ENCODE assay signal across 17 cellular contexts in the genomic region with DNA sequence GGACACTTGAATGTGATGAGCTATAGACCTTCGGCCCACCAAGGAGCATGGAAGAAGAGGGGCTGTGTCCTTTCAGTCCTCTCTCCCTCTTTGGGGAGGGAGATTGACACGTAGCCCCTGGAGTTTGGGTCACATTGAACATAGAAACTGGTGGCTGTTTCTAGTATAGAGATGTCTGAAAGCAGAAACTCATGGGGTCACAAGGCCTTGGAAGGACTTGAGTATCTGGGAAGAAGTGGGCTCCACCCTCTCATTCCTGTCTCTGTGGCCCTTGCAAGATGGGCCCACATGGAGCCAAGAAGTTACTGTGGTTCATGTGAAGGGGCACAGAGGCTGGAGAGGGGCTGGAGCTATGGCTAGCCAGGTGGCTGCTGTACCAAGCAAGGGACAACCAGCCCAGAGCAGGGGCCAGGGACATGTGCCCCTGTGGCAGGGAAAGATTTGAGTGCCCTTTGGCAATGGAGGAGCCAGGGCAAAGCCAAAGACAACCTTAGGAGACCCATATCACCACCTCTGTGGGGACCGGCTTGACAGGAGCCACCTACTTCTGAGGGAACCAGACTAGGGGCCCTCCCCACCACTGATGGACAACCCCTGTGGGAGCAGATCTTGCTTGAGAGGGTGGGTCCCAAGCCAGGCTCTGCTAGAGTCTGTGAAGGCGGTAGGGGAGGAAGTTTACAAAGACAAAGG. TPM values are rescaled to one million over a fixed set of nuclear protein-coding genes. Genes with fewer than 3 reads are reported as not detected.
DNase-seq lines count a peak whose midpoint lies in the region; ATAC-seq and TF ChIP-seq lines count a peak whose summit lies in the region.
"Had no signal": no experiment of that assay in that cellular context is flagged by ENCODE, and none has a peak within 500 bp of the region (broad histone marks: within the 10 kb centered on the region; RNA-seq: fewer than 3 reads in every experiment).

No MANE protein-coding gene starts in this region.

- no peaks in the 10 kb centered on the region for H3K79me2 ChIP-seq in fibroblast of lung (ENCODE audit: control insufficient read depth, insufficient read depth, low read length)

- H3K27ac ChIP-seq in right atrium auricular region (peak overlapping the region; percentile 87 to 95), fibroblast of lung (ENCODE audit: insufficient read depth, low read length) (peak overlapping the region; percentile 96), rectal smooth muscle tissue (ENCODE audit: low read depth, low read length) (peak overlapping the region; percentile 94), uterus (peak overlapping the region; percentile 84 to 97)
- H3K27ac ChIP-seq: VCaP had no signal

- no peaks in the 10 kb centered on the region for H3K36me3 ChIP-seq in right atrium auricular region
- no peaks in the 10 kb centered on the region for H3K36me3 ChIP-seq in fibroblast of lung (ENCODE audit: control insufficient read depth, insufficient read depth, low read length)
- H3K36me3 ChIP-seq in rectal smooth muscle tissue (ENCODE audit: control insufficient read depth, insufficient read depth, low read length) = no peaks in the 10 kb centered on the region
- no peaks in the 10 kb centered on the region for H3K36me3 ChIP-seq in uterus
- H3K36me3 ChIP-seq in H7 (replicated peaks; ENCODE audit: control insufficient read depth, insufficient read depth, low read length) = no peaks in the 10 kb centered on the region; the same call in 1 of the 2 replicates

- H3K9me3 ChIP-seq in right atrium auricular region = no peaks in the 10 kb centered on the region
- no peaks in the 10 kb centered on the region for H3K9me3 ChIP-seq in fibroblast of lung (ENCODE audit: control insufficient read depth, insufficient read depth, low read depth, low read length)
- no peaks in the 10 kb centered on the region for H3K9me3 ChIP-seq in uterus

- no peak overlapping the region for H3K4me3 ChIP-seq in right atrium auricular region
- H3K4me3 ChIP-seq in fibroblast of lung (replicated peaks in 1 of 4; ENCODE audit: control extremely low read depth in 1 of 4, insufficient read depth in 1 of 4, low read depth in 3 of 4, low read length in 4 of 4) = no peak overlapping the region
- no peak overlapping the region for H3K4me3 ChIP-seq in rectal smooth muscle tissue (ENCODE audit: low read length)
- H3K4me3 ChIP-seq in uterus = no peak overlapping the region
- H3K4me3 ChIP-seq in H7 (ENCODE audit: insufficient read depth, low read depth, low read length) = no peak overlapping the region

- H2AFZ ChIP-seq in fibroblast of lung (ENCODE audit: low read length) = no peak overlapping the region

- TF ChIP-seq CTCF in right atrium auricular region (IDR thresholded peaks at IDR 0.05) = no peak
- TF ChIP-seq CTCF in fibroblast of lung (conservative IDR thresholded peaks at IDR 0.05 in 1 of 2, IDR thresholded peaks at IDR 0.05 in 1 of 2; ENCODE audit: low read depth in 1 of 2, low read length in 2 of 2) = no peak
- no peak for TF ChIP-seq CTCF in uterus (IDR thresholded peaks at IDR 0.05)

- H3K4me1 ChIP-seq in right atrium auricular region = peaks cover 3 to 76% of the 10 kb centered on the region in 2 donors
- H3K4me1 ChIP-seq in fibroblast of lung (ENCODE audit: control insufficient read depth, extremely low read depth, insufficient read depth, low read length) = peaks cover 40% of the 10 kb centered on the region
- peaks cover 54% of the 10 kb centered on the region for H3K4me1 ChIP-seq in rectal smooth muscle tissue (ENCODE audit: control insufficient read depth, insufficient read depth, low read length)
- peaks cover 7 to 22% of the 10 kb centered on the region in 2 donors for H3K4me1 ChIP-seq in uterus

- peak; percentile 50 for DNase-seq in right atrium auricular region (ENCODE audit: low spot score)
- DNase-seq in left ventricle myocardium superior = no peak
- no peak for DNase-seq in fibroblast of lung (ENCODE audit: low read depth in 2 of 2)
- peak in 1 of 2 donors; percentile 15 for DNase-seq in uterus
- DNase-seq in DMS 273 treated with DMSO at 0.1 percent for 48 hours (lab: John Stamatoyannopoulos, UW) = no peak
- no peak for DNase-seq in NCI-H1092 (lab: John Stamatoyannopoulos, UW)
- DNase-seq in H7 = no peak
- DNase-seq: activated CD4-positive, alpha-beta T cell treated with anti-CD3 and anti-CD28 coated beads, Interleukin-2, amount 50 U/mL, for 1 hour; activated T-cell treated with anti-CD3 and anti-CD28 coated beads for 4 hours; midbrain; NCI-H1436 treated with DMSO at 0.1 percent for 48 hours; NCI-H82; OCI-M1; stimulated activated CD4-positive, alpha-beta T cell treated with anti-CD3 and anti-CD28 coated beads, Interleukin-1b, Interleukin-23, amount 100 ng/mL, for 48 hours had no signal

- H3K4me2 ChIP-seq in fibroblast of lung (ENCODE audit: extremely low read depth, insufficient read depth, low read length) = no peak overlapping the region

- TF ChIP-seq POLR2A in uterus (IDR thresholded peaks at IDR 0.05) = no peak

- ATAC-seq in left ventricle myocardium superior = no peak

- no peak overlapping the region for H3K9ac ChIP-seq in fibroblast of lung (ENCODE audit: insufficient read depth, low read length)
- no peak overlapping the region for H3K9ac ChIP-seq in rectal smooth muscle tissue (ENCODE audit: low read length)

- H3K27me3 ChIP-seq in right atrium auricular region (no peaks in the 10 kb centered on the region), fibroblast of lung (ENCODE audit: control insufficient read depth, insufficient read depth, low read length) (no peaks in the 10 kb centered on the region), rectal smooth muscle tissue (ENCODE audit: control insufficient read depth, insufficient read depth, low read length) (no peaks in the 10 kb centered on the region), uterus (no peaks in the 10 kb centered on the region), H7 (ENCODE audit: control insufficient read depth, insufficient read depth, low read length) (no peaks in the 10 kb centered on the region)

- intact Hi-C loops in left ventricle myocardium superior (cut with micrococcal nuclease) (no loop called here), uterus (cut with DNase I; ENCODE audit: low total_unique reads) (no loop called here)

- H4K20me1 ChIP-seq in fibroblast of lung (ENCODE audit: control insufficient read depth, extremely low read depth, insufficient read depth, low read length) = no peaks in the 10 kb centered on the region

RNA-seq across cellular contexts. Expression of a gene that starts 12.8 kb away (rescaled TPM):
- 10 to 100 TPM; 42.8 to 55.8 TPM for total RNA-seq in right atrium auricular region
- 27.4 TPM for total RNA-seq in left ventricle myocardium superior
- total RNA-seq in fibroblast of lung = 108 and 163 TPM in 2 replicates
- polyA plus RNA-seq in fibroblast of lung = 56.9 and 128 TPM in 2 replicates
- 57.6 and 130 TPM in 2 replicates for polyA plus RNA-seq in fibroblast of lung (2012)
- 60.0 and 118 TPM in 2 replicates for polyA minus RNA-seq in fibroblast of lung (ENCODE audit: low replicate concordance)
- total RNA-seq in uterus = 10 to 100 TPM; 10.2 to 65.3 (median 32.0) TPM
- 4.7 and 8.3 TPM in 2 replicates for total RNA-seq in H7 (2014; rRNA removed; shearing (Covaris generic))
- total RNA-seq: T-helper 1 cell treated with Interleukin-12 subunit alpha and Interleukin-12 subunit beta and Interleukin-4 antibody, amounts not matched to agents 30 ng/mL and 1 ng/mL, for 36 hours had no signal
